11 cellular contexts compared by ENCODE assay signal in genomic region chr6:137223370-137224131, GRCh38. TPM values are rescaled to one million over a fixed set of nuclear protein-coding genes. Genes with fewer than 3 reads are reported as not detected.
DNase-seq lines count a peak whose midpoint lies in the region; ATAC-seq and TF ChIP-seq lines count a peak whose summit lies in the region.
"Had no signal": no experiment of that assay in that cellular context is flagged by ENCODE, and none has a peak within 500 bp of the region (broad histone marks: within the 10 kb centered on the region; RNA-seq: fewer than 3 reads in every experiment).

No MANE protein-coding gene starts in this region.

- peaks cover 36% of the 10 kb centered on the region for H3K4me1 Mint-ChIP-seq in activated naive CD8-positive, alpha-beta T cell treated with anti-CD3 and anti-CD28 coated beads, Interleukin-2, amount 10 ng/mL, durations not matched to agents 7 days and 5 days
- H3K4me1 Mint-ChIP-seq in activated naive CD8-positive, alpha-beta T cell treated with anti-CD3 and anti-CD28 coated beads for 36 hours, result peaks cover 43% of the 10 kb centered on the region

- intact Hi-C loops in transverse colon (cut with DNase I; ENCODE audit: low total_unique reads), result loop anchor here (5.0 kb wide), 1 partner anchor 936 kb away; the partner anchor contains the start of gene BCLAF1

- H3K27ac Mint-ChIP-seq in activated naive CD8-positive, alpha-beta T cell treated with anti-CD3 and anti-CD28 coated beads, Interleukin-2, amount 10 ng/mL, durations not matched to agents 7 days and 5 days, result peak overlapping the region; percentile 11
- H3K27ac Mint-ChIP-seq in activated naive CD8-positive, alpha-beta T cell treated with anti-CD3 and anti-CD28 coated beads for 36 hours, result no peak overlapping the region
- H3K27ac Mint-ChIP-seq: CD4-positive, CD25-positive, alpha-beta regulatory T cell had no signal

- 71% methylated on average over 6 of the region's 6 CpGs for WGBS in transverse colon (ENCODE audit: low coverage in 1 of 2), 2 donors

- no peak for TF ChIP-seq POLR2A in transverse colon (IDR thresholded peaks at IDR 0.05)

- H3K27me3 Mint-ChIP-seq in activated naive CD8-positive, alpha-beta T cell treated with anti-CD3 and anti-CD28 coated beads, Interleukin-2, amount 10 ng/mL, durations not matched to agents 7 days and 5 days, result peaks cover 2% of the 10 kb centered on the region
- H3K27me3 Mint-ChIP-seq in activated naive CD8-positive, alpha-beta T cell treated with anti-CD3 and anti-CD28 coated beads for 36 hours, result no peaks in the 10 kb centered on the region

- no peak for DNase-seq in activated naive CD8-positive, alpha-beta T cell treated with anti-CD3 and anti-CD28 coated beads, Interleukin-2, amount 10 ng/mL, durations not matched to agents 7 days and 5 days
- DNase-seq in activated naive CD8-positive, alpha-beta T cell treated with anti-CD3 and anti-CD28 coated beads for 36 hours, result no peak
- DNase-seq in right atrium auricular region (ENCODE audit: low spot score) (peak; percentile 81), transverse colon (no peak), GM13976 (ENCODE audit: low spot score) (no peak)
- no peak for DNase-seq in activated T-cell treated with anti-CD3 and anti-CD28 coated beads, Interleukin-2, amount 50 U/mL, for 1 hour
- DNase-seq: CD4-positive, CD25-positive, alpha-beta regulatory T cell; nucleus accumbens had no signal

- H3K4me3 ChIP-seq in right atrium auricular region, result no peak overlapping the region
- no peak overlapping the region for H3K4me3 ChIP-seq in transverse colon

- H3K36me3 ChIP-seq in right atrium auricular region (no peaks in the 10 kb centered on the region), transverse colon (no peaks in the 10 kb centered on the region)

- no peak overlapping the region for H3K4me3 Mint-ChIP-seq in activated naive CD8-positive, alpha-beta T cell treated with anti-CD3 and anti-CD28 coated beads, Interleukin-2, amount 10 ng/mL, durations not matched to agents 7 days and 5 days
- no peak overlapping the region for H3K4me3 Mint-ChIP-seq in activated naive CD8-positive, alpha-beta T cell treated with anti-CD3 and anti-CD28 coated beads for 36 hours
- H3K4me3 Mint-ChIP-seq: CD4-positive, CD25-positive, alpha-beta regulatory T cell had no signal

- TF ChIP-seq CTCF in VCaP (conservative IDR thresholded peaks at IDR 0.05) (no peak), right atrium auricular region (IDR thresholded peaks at IDR 0.05) (no peak), transverse colon (IDR thresholded peaks at IDR 0.05) (no peak), GM13976 (IDR thresholded peaks at IDR 0.05; ENCODE audit: borderline replicate concordance, control extremely low read depth, extremely low read depth, insufficient read depth, missing control alignments) (no peak)

- H3K27ac ChIP-seq in VCaP, result peak overlapping the region; percentile 98
- peak overlapping the region; percentile 75 to 100 for H3K27ac ChIP-seq in right atrium auricular region
- peak overlapping the region; percentile 8 to 74 (median 49) for H3K27ac ChIP-seq in transverse colon

- TF ChIP-seq EP300 in transverse colon (IDR thresholded peaks at IDR 0.05; ENCODE audit: low read depth), result no peak

- in situ Hi-C loops in transverse colon (cut with MboI; ENCODE audit: low pct_ligation_motif_present in 1 of 4, low pct_unique_long_range_greater_than_20kb in 1 of 4, low sequenced_read_pairs in 3 of 4) (no loop called here), GM13976 (cut with MboI; ENCODE audit: low sequenced_read_pairs, unreplicated experiment) (no loop called here)

- H3K9me3 ChIP-seq in right atrium auricular region, result no peaks in the 10 kb centered on the region
- H3K9me3 ChIP-seq in transverse colon, result no peaks in the 10 kb centered on the region

- no peaks in the 10 kb centered on the region for H3K36me3 Mint-ChIP-seq in activated naive CD8-positive, alpha-beta T cell treated with anti-CD3 and anti-CD28 coated beads, Interleukin-2, amount 10 ng/mL, durations not matched to agents 7 days and 5 days
- peaks cover 2% of the 10 kb centered on the region for H3K36me3 Mint-ChIP-seq in activated naive CD8-positive, alpha-beta T cell treated with anti-CD3 and anti-CD28 coated beads for 36 hours
- H3K36me3 Mint-ChIP-seq: CD4-positive, CD25-positive, alpha-beta regulatory T cell had no signal

- peaks cover 0 to 75% of the 10 kb centered on the region in 2 donors for H3K4me1 ChIP-seq in right atrium auricular region
- H3K4me1 ChIP-seq in transverse colon, result peaks cover 9 to 49% (median 11%) of the 10 kb centered on the region in 4 donors

- ATAC-seq in activated naive CD8-positive, alpha-beta T cell treated with anti-CD3 and anti-CD28 coated beads, Interleukin-2, amount 10 ng/mL, durations not matched to agents 7 days and 5 days (ENCODE audit: low read depth), result no peak
- ATAC-seq in HG03521 (IDR thresholded peaks at IDR 0.05; ENCODE audit: unreplicated experiment), result no peak

- H3K27me3 ChIP-seq in right atrium auricular region (no peaks in the 10 kb centered on the region), transverse colon (no peaks in the 10 kb centered on the region)

- peaks cover 2% of the 10 kb centered on the region for H3K9me3 Mint-ChIP-seq in activated naive CD8-positive, alpha-beta T cell treated with anti-CD3 and anti-CD28 coated beads, Interleukin-2, amount 10 ng/mL, durations not matched to agents 7 days and 5 days
- peaks cover 2% of the 10 kb centered on the region for H3K9me3 Mint-ChIP-seq in activated naive CD8-positive, alpha-beta T cell treated with anti-CD3 and anti-CD28 coated beads for 36 hours
- H3K9me3 Mint-ChIP-seq: CD4-positive, CD25-positive, alpha-beta regulatory T cell had no signal

- POLR2A ChIA-PET in activated naive CD8-positive, alpha-beta T cell treated with anti-CD3 and anti-CD28 coated beads, Interleukin-2, amount 10 ng/mL, durations not matched to agents 7 days and 5 days (lab: Charles Lee), result interaction anchor here (1.5 to 1.8 kb wide), 2 partner anchors 8 to 10 kb away, joined by 3 to 11 read pairs; no protein-coding TSS in a partner anchor

RNA-seq across cellular contexts. Expression of gene IFNGR1, which starts 4.4 kb away (rescaled TPM):
- total RNA-seq in activated naive CD8-positive, alpha-beta T cell treated with anti-CD3 and anti-CD28 coated beads, Interleukin-2, amount 10 ng/mL, durations not matched to agents 7 days and 5 days, result 10 to 100 TPM; 29.1 to 29.8 TPM
- total RNA-seq in activated naive CD8-positive, alpha-beta T cell treated with anti-CD3 and anti-CD28 coated beads for 36 hours, result 10 to 100 TPM; 20.5 to 22.1 TPM
- 100 to 1,000 TPM; 111 to 143 TPM for total RNA-seq in right atrium auricular region
- total RNA-seq in transverse colon, result 100 to 1,000 TPM in 2 of 4 donors, 10 to 100 TPM in 1, 1 to 10 TPM in 1; 7.0 to 116 (median 86.8) TPM

RNA-seq across cellular contexts. Expression of gene IL22RA2, which starts 50.1 kb away (rescaled TPM):
- total RNA-seq in activated naive CD8-positive, alpha-beta T cell treated with anti-CD3 and anti-CD28 coated beads, Interleukin-2, amount 10 ng/mL, durations not matched to agents 7 days and 5 days, result not detected
- total RNA-seq in activated naive CD8-positive, alpha-beta T cell treated with anti-CD3 and anti-CD28 coated beads for 36 hours, result not detected
- total RNA-seq in right atrium auricular region, result not detected
- total RNA-seq in transverse colon, result under 1 TPM in 1 of 4 donors, not detected in 3; 0.16 TPM
- total RNA-seq: CD4-positive, CD25-positive, alpha-beta regulatory T cell; RPMI7951 had no signal
